ENCODE assay signal across 19 cellular contexts in the genomic region with DNA sequence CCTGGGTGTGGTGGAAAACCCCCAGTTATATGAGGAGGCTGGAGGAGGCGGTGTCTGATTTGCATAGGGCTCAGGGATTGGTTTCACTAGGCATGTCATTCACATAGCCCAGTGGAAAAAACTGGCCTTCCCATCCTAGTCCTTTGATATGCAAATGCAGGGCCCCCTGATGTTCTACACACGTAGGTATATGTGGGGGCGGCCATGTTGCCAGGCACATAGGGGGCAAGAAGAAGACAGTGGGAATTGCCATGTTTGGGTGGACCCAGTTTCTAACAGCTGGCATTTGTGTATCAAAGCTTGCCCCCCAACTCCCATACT. TPM values are rescaled to one million over a fixed set of nuclear protein-coding genes. Genes with fewer than 3 reads are reported as not detected.
A peak's percentile ranks its signal among the peaks of the same experiment; 100 is the strongest.
DNase-seq lines count a peak whose midpoint lies in the region; ATAC-seq and TF ChIP-seq lines count a peak whose summit lies in the region.
"Had no signal": no experiment of that assay in that cellular context is flagged by ENCODE, and none has a peak within 500 bp of the region (broad histone marks: within the 10 kb centered on the region; RNA-seq: fewer than 3 reads in every experiment).

No MANE protein-coding gene starts in this region.

- H3K4me2 ChIP-seq in DND-41 (ENCODE audit: insufficient read depth, low read length): no peak overlapping the region
- H3K4me2 ChIP-seq: A549 had no signal

- no peak overlapping the region for H2AFZ ChIP-seq in DND-41 (ENCODE audit: low read depth, low read length)

- H4K20me1 ChIP-seq in DND-41 (ENCODE audit: insufficient read depth, low read length): no peaks in the 10 kb centered on the region

- H3K36me3 ChIP-seq in DND-41 (ENCODE audit: insufficient read depth, low read length): no peaks in the 10 kb centered on the region
- no peaks in the 10 kb centered on the region for H3K36me3 ChIP-seq in esophagus muscularis mucosa

- no peaks in the 10 kb centered on the region for H3K79me2 ChIP-seq in DND-41 (ENCODE audit: insufficient read depth, low read length)

- no peaks in the 10 kb centered on the region for H3K36me3 Mint-ChIP-seq in T-helper 2 cell treated with Interferon-gamma antibody and Interleukin-4, amounts not matched to agents 5 μg/mL and 100 μg/mL, for 36 hours (ENCODE audit: low read depth)
- no peaks in the 10 kb centered on the region for H3K36me3 Mint-ChIP-seq in activated T-helper 1 cell treated with anti-CD3 and anti-CD28 coated beads, Interleukin-12 subunit alpha, Interleukin-12 subunit beta, Interleukin-2, Interleukin-4 antibody, amounts not matched to agents 30 ng/mL and 10 ng/mL and 1 ng/mL, durations not matched to agents 14 hours and 24 hours and 36 hours (ENCODE audit: low read depth)
- H3K36me3 Mint-ChIP-seq: CD14-positive monocyte had no signal

- H3K27me3 Mint-ChIP-seq in T-helper 2 cell treated with Interferon-gamma antibody and Interleukin-4, amounts not matched to agents 5 μg/mL and 100 μg/mL, for 36 hours (ENCODE audit: low read depth): peaks cover 4% of the 10 kb centered on the region
- peaks cover 1% of the 10 kb centered on the region for H3K27me3 Mint-ChIP-seq in activated T-helper 1 cell treated with anti-CD3 and anti-CD28 coated beads, Interleukin-12 subunit alpha, Interleukin-12 subunit beta, Interleukin-2, Interleukin-4 antibody, amounts not matched to agents 30 ng/mL and 10 ng/mL and 1 ng/mL, durations not matched to agents 14 hours and 24 hours and 36 hours (ENCODE audit: insufficient read depth)

- H3K4me1 Mint-ChIP-seq in T-helper 2 cell treated with Interferon-gamma antibody and Interleukin-4, amounts not matched to agents 5 μg/mL and 100 μg/mL, for 36 hours (ENCODE audit: low read depth): peaks cover 11% of the 10 kb centered on the region
- peaks cover 38% of the 10 kb centered on the region for H3K4me1 Mint-ChIP-seq in activated T-helper 1 cell treated with anti-CD3 and anti-CD28 coated beads, Interleukin-12 subunit alpha, Interleukin-12 subunit beta, Interleukin-2, Interleukin-4 antibody, amounts not matched to agents 30 ng/mL and 10 ng/mL and 1 ng/mL, durations not matched to agents 14 hours and 24 hours and 36 hours (ENCODE audit: low read depth)

- no peak for TF ChIP-seq EP300 in esophagus muscularis mucosa (IDR thresholded peaks at IDR 0.05)

- H3K27me3 ChIP-seq in DND-41 (ENCODE audit: insufficient read depth, low read length, poor library complexity) (no peaks in the 10 kb centered on the region), esophagus muscularis mucosa (no peaks in the 10 kb centered on the region)

- peak; percentile 17 for DNase-seq in T-helper 2 cell treated with Interferon-gamma antibody and Interleukin-4, amounts not matched to agents 5 μg/mL and 100 μg/mL, for 36 hours (ENCODE audit: low spot score)
- DNase-seq in T-helper 2 cell (no peak), DND-41 (no peak), esophagus muscularis mucosa (ENCODE audit: extremely low spot score) (peak; percentile 72), NCI-H2081 (lab: John Stamatoyannopoulos, UW) (no peak)
- no peak for DNase-seq in activated T-helper 1 cell treated with anti-CD3 and anti-CD28 coated beads, Interleukin-12 subunit alpha, Interleukin-12 subunit beta, Interleukin-2, Interleukin-4 antibody, amounts not matched to agents 30 ng/mL and 10 ng/mL and 1 ng/mL, durations not matched to agents 14 hours and 24 hours and 36 hours (ENCODE audit: low spot score)
- DNase-seq: Caco-2, H9, MM.1S, NCI-H1105 treated with DMSO at 0.1 percent for 48 hours, NCI-H187 treated with DMSO at 0.1 percent for 48 hours, NCI-H2171, NCI-H510A, PC-3 had no signal

- no peaks in the 10 kb centered on the region for H3K9me3 Mint-ChIP-seq in T-helper 2 cell treated with Interferon-gamma antibody and Interleukin-4, amounts not matched to agents 5 μg/mL and 100 μg/mL, for 36 hours
- H3K9me3 Mint-ChIP-seq in activated T-helper 1 cell treated with anti-CD3 and anti-CD28 coated beads, Interleukin-12 subunit alpha, Interleukin-12 subunit beta, Interleukin-2, Interleukin-4 antibody, amounts not matched to agents 30 ng/mL and 10 ng/mL and 1 ng/mL, durations not matched to agents 14 hours and 24 hours and 36 hours: peaks cover 6% of the 10 kb centered on the region

- H3K4me3 ChIP-seq in DND-41 (ENCODE audit: low read depth in 1 of 2, low read length in 2 of 2): no peak overlapping the region
- H3K4me3 ChIP-seq in esophagus muscularis mucosa: no peak overlapping the region
- H3K4me3 ChIP-seq: A549 had no signal

- H3K4me1 ChIP-seq in DND-41 (ENCODE audit: insufficient read depth, low read length): no peaks in the 10 kb centered on the region
- no peaks in the 10 kb centered on the region for H3K4me1 ChIP-seq in esophagus muscularis mucosa
- H3K4me1 ChIP-seq: A549, Caco-2 had no signal

- no peak for TF ChIP-seq POLR2A in esophagus muscularis mucosa (IDR thresholded peaks at IDR 0.05; ENCODE audit: low read depth)

- WGBS in esophagus muscularis mucosa: 83% methylated on average over 3 of the region's 3 CpGs

- intact Hi-C loops in activated T-helper 1 cell treated with anti-CD3 and anti-CD28 coated beads, Interleukin-12 subunit alpha, Interleukin-12 subunit beta, Interleukin-2, Interleukin-4 antibody, amounts not matched to agents 30 ng/mL and 10 ng/mL and 1 ng/mL, durations not matched to agents 14 hours and 24 hours and 36 hours (cut with micrococcal nuclease): loop anchor here (1.0 to 5.0 kb wide), 6 partner anchors 14 to 744 kb away; a partner anchor contains a TSS
- intact Hi-C loops in esophagus muscularis mucosa (cut with DNase I): no loop called here

- TF ChIP-seq CTCF in DND-41 (IDR thresholded peaks at IDR 0.05; ENCODE audit: borderline replicate concordance, extremely low read depth, low read length, poor library complexity, severe bottlenecking) (no peak), esophagus muscularis mucosa (IDR thresholded peaks at IDR 0.05) (no peak)

- no peak overlapping the region for H3K27ac ChIP-seq in DND-41 (ENCODE audit: low read length)
- no peak overlapping the region for H3K27ac ChIP-seq in esophagus muscularis mucosa (replicated peaks in 1 of 4)
- H3K27ac ChIP-seq: A549 had no signal

- no peaks in the 10 kb centered on the region for H3K9me3 ChIP-seq in DND-41 (ENCODE audit: insufficient read depth, low read length, severe bottlenecking)
- no peaks in the 10 kb centered on the region for H3K9me3 ChIP-seq in esophagus muscularis mucosa
- H3K9me3 ChIP-seq: A549, Caco-2 had no signal

- no peak overlapping the region for H3K4me3 Mint-ChIP-seq in T-helper 2 cell treated with Interferon-gamma antibody and Interleukin-4, amounts not matched to agents 5 μg/mL and 100 μg/mL, for 36 hours
- H3K4me3 Mint-ChIP-seq in activated T-helper 1 cell treated with anti-CD3 and anti-CD28 coated beads, Interleukin-12 subunit alpha, Interleukin-12 subunit beta, Interleukin-2, Interleukin-4 antibody, amounts not matched to agents 30 ng/mL and 10 ng/mL and 1 ng/mL, durations not matched to agents 14 hours and 24 hours and 36 hours: no peak overlapping the region
- H3K4me3 Mint-ChIP-seq: CD14-positive monocyte, H9 had no signal

- ATAC-seq in DND-41 (ENCODE audit: insufficient read depth, low read depth) (peak; percentile 53), GM18519 (IDR thresholded peaks at IDR 0.05; ENCODE audit: low FRiP score, unreplicated experiment) (no peak), HG03439 (IDR thresholded peaks at IDR 0.05; ENCODE audit: unreplicated experiment) (no peak)
- ATAC-seq: PC-3 had no signal

- H3K9ac ChIP-seq in DND-41 (ENCODE audit: low read depth, low read length): no peak overlapping the region

- no peak overlapping the region for H3K27ac Mint-ChIP-seq in T-helper 2 cell treated with Interferon-gamma antibody and Interleukin-4, amounts not matched to agents 5 μg/mL and 100 μg/mL, for 36 hours
- H3K27ac Mint-ChIP-seq in activated T-helper 1 cell treated with anti-CD3 and anti-CD28 coated beads, Interleukin-12 subunit alpha, Interleukin-12 subunit beta, Interleukin-2, Interleukin-4 antibody, amounts not matched to agents 30 ng/mL and 10 ng/mL and 1 ng/mL, durations not matched to agents 14 hours and 24 hours and 36 hours: peak overlapping the region; percentile 94
- H3K27ac Mint-ChIP-seq: CD14-positive monocyte, H9 had no signal

RNA-seq across cellular contexts. Expression of a gene that starts 34.0 kb away (rescaled TPM):
- total RNA-seq in activated T-helper 1 cell treated with anti-CD3 and anti-CD28 coated beads, Interleukin-12 subunit alpha, Interleukin-12 subunit beta, Interleukin-2, Interleukin-4 antibody, amounts not matched to agents 30 ng/mL and 10 ng/mL and 1 ng/mL, durations not matched to agents 14 hours and 24 hours and 36 hours: 2.5 and 3.4 TPM in 2 replicates
- total RNA-seq in esophagus muscularis mucosa: 1 to 10 TPM in 1 of 4 donors, under 1 TPM in 3; 0.42 to 1.1 (median 0.92) TPM
- total RNA-seq: Caco-2, H9, HepG2, PC-3 had no signal

Comparison
In these comparisons a context has a peak if more than half of its experiments do, and no peak if none do; other contexts are left out.
1. DNase-seq: peak in T-helper 2 cell treated with Interferon-gamma antibody and Interleukin-4, amounts not matched to agents 5 μg/mL and 100 μg/mL, for 36 hours (single experiment) and esophagus muscularis mucosa (single experiment); none in T-helper 2 cell (0 of 5), DND-41 (single experiment), activated T-helper 1 cell treated with anti-CD3 and anti-CD28 coated beads, Interleukin-12 subunit alpha, Interleukin-12 subunit beta, Interleukin-2, Interleukin-4 antibody, amounts not matched to agents 30 ng/mL and 10 ng/mL and 1 ng/mL, durations not matched to agents 14 hours and 24 hours and 36 hours (single experiment) and NCI-H2081 (0 of 2).